In genomic region chr14:23300687-23301223, GRCh38 we compare ENCODE assay signal across 1 cellular context.
TF ChIP-seq lines count a peak whose summit lies in the region.

No MANE protein-coding gene starts in this region.

TF ChIP-seq in HCT116, 20 proteins besides CTCF, POLR2A, EP300 and RAD21 (continued from another document):
- TF ChIP-seq ZNF274 (IDR thresholded peaks at IDR 0.05; ENCODE audit: low read depth, low read length) (no peak), EZH2 (IDR thresholded peaks at IDR 0.05) (no peak), SP1 (IDR thresholded peaks at IDR 0.05; ENCODE audit: low read depth) (no peak), SRF (IDR thresholded peaks at IDR 0.05; ENCODE audit: low read depth) (no peak), TCF7L2 (IDR thresholded peaks at IDR 0.05; ENCODE audit: borderline replicate concordance, extremely low read depth, insufficient read depth, insufficient read length) (no peak)
